ENCODE assay signal across 8 cellular contexts in genomic region chr10:104337985-104338735, GRCh38. TPM values are rescaled to one million over a fixed set of nuclear protein-coding genes. Genes with fewer than 3 reads are reported as not detected.
DNase-seq lines count a peak whose midpoint lies in the region; ATAC-seq lines count a peak whose summit lies in the region.

ITPRIP (minus strand) TSS chr10:104338465; CDS start chr10:104316051, 22,414 bp downstream.

- peaks cover 45% of the 10 kb centered on the region for H3K4me1 Mint-ChIP-seq in activated CD4-positive, alpha-beta memory T cell treated with anti-CD3 and anti-CD28 coated beads, Interleukin-2, amount 10 ng/mL, durations not matched to agents 7 days and 5 days

- H3K9me3 Mint-ChIP-seq in activated CD4-positive, alpha-beta memory T cell treated with anti-CD3 and anti-CD28 coated beads, Interleukin-2, amount 10 ng/mL, durations not matched to agents 7 days and 5 days: no peaks in the 10 kb centered on the region

- peak; percentile 23 for DNase-seq in NCI-H82 (lab: John Stamatoyannopoulos, UW)
- no peak for DNase-seq in NCI-H82 treated with DMSO at 0.1 percent for 48 hours (lab: John Stamatoyannopoulos, UW; ENCODE audit: unreplicated experiment)
- peak; percentile 16 for DNase-seq in NCI-H510A (lab: John Stamatoyannopoulos, UW)
- DNase-seq in activated CD4-positive, alpha-beta memory T cell treated with anti-CD3 and anti-CD28 coated beads, Interleukin-2, amount 10 ng/mL, durations not matched to agents 7 days and 5 days: peak; percentile 78
- DNase-seq in effector CD4-positive, alpha-beta T cell: peak; percentile 63
- DNase-seq in medulla oblongata (ENCODE audit: extremely low spot score): peak; percentile 76
- DNase-seq in stimulated activated CD8-positive, alpha-beta memory T cell treated with anti-CD3 and anti-CD28 coated beads, Interleukin-15, amount 100 ng/mL, for 4 hours (ENCODE audit: low read depth in 2 of 2): peak; percentile 53 to 61

- peak within 1 kb of the TSS; percentile 99 for H3K27ac Mint-ChIP-seq in activated CD4-positive, alpha-beta memory T cell treated with anti-CD3 and anti-CD28 coated beads, Interleukin-2, amount 10 ng/mL, durations not matched to agents 7 days and 5 days

- H3K27me3 Mint-ChIP-seq in activated CD4-positive, alpha-beta memory T cell treated with anti-CD3 and anti-CD28 coated beads, Interleukin-2, amount 10 ng/mL, durations not matched to agents 7 days and 5 days: peaks cover 8% of the 10 kb centered on the region

- ATAC-seq in HG02870 (IDR thresholded peaks at IDR 0.05; ENCODE audit: unreplicated experiment): peak; percentile 63

- POLR2A ChIA-PET in activated CD4-positive, alpha-beta memory T cell treated with anti-CD3 and anti-CD28 coated beads, Interleukin-2, amount 10 ng/mL, durations not matched to agents 7 days and 5 days (lab: Charles Lee): interaction anchor here (0.7 to 4.5 kb wide), 22 partner anchors 8 to 217 kb away, joined by 3 to 54 read pairs (median 6); partner anchors contain the start of genes CFAP58, GSTO1, GSTO2 and SFR1

- CTCF ChIA-PET in activated CD4-positive, alpha-beta memory T cell treated with anti-CD3 and anti-CD28 coated beads, Interleukin-2, amount 10 ng/mL, durations not matched to agents 7 days and 5 days (lab: Charles Lee): interaction anchor here (0.5 to 6.4 kb wide), 16 partner anchors 9 to 244 kb away, joined by 3 to 66 read pairs (median 6); partner anchors contain the start of genes CFAP58 and GSTO2

- H3K4me3 Mint-ChIP-seq in activated CD4-positive, alpha-beta memory T cell treated with anti-CD3 and anti-CD28 coated beads, Interleukin-2, amount 10 ng/mL, durations not matched to agents 7 days and 5 days: peak within 1 kb of the TSS; percentile 95

- H3K36me3 Mint-ChIP-seq in activated CD4-positive, alpha-beta memory T cell treated with anti-CD3 and anti-CD28 coated beads, Interleukin-2, amount 10 ng/mL, durations not matched to agents 7 days and 5 days (ENCODE audit: low read depth): peaks cover 25% of the 10 kb centered on the region

RNA-seq across cellular contexts. Expression of gene ITPRIP, which starts in this region (rescaled TPM):
- total RNA-seq in activated CD4-positive, alpha-beta memory T cell treated with anti-CD3 and anti-CD28 coated beads, Interleukin-2, amount 10 ng/mL, durations not matched to agents 7 days and 5 days: 10 to 100 TPM; 24.6 to 25.9 TPM
